In the genomic region with DNA sequence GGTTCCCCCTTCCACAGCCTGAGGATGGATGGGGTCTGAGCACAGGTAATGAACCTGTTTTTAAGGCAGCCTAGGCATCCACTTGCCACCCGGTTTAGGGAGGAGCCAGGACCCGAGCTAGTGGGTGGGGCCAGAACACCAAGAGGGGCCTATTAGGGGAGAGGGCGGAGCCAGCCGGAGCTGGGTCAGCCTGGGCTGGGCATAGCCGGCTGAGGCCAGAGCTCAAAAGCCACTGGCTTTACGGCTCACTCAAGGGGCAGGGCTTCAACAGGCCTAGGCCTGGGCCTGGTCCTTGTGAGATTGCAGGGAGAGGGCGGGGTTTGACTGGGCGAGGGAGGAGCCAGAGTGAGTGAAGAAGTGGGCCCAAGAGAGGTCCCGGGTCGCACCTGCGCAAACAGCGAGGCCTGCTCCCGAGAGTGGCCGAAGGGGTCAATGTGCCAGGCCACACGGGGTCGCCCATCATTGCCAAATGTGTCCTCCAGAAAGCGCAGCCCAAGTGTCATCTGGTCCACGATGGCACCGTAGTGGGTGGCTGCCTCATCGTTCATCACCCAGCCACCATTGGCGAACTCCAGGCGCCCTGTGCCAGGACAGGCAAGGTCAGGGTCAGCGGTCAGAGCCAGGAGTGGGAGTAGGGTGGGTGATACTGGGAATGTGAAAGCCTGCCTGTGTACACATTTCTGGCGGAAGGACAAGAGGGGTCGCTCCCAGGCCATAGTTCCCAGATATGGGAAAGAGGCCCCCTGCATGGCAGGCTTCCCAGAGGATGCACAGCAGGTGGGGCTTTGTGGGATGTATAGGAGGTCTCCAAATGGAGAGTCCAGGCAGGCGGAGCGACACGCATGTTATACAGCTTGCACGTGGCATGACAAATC, we compare ENCODE assay signal across 9 cellular contexts. TPM values are rescaled to one million over a fixed set of nuclear protein-coding genes. Genes with fewer than 3 reads are reported as not detected.
DNase-seq lines count a peak whose midpoint lies in the region; ATAC-seq lines count a peak whose summit lies in the region.
"Had no signal": no experiment of that assay in that cellular context is flagged by ENCODE, and none has a peak within 500 bp of the region (broad histone marks: within the 10 kb centered on the region; RNA-seq: fewer than 3 reads in every experiment).

No MANE protein-coding gene starts in this region.

- H3K27ac Mint-ChIP-seq in activated naive CD8-positive, alpha-beta T cell treated with anti-CD3 and anti-CD28 coated beads, Interleukin-2, amount 10 ng/mL, durations not matched to agents 7 days and 5 days = peak overlapping the region; percentile 82

- H3K4me3 ChIP-seq in MG63 = no peak overlapping the region
- H3K4me3 ChIP-seq in neuronal stem cell (ENCODE audit: low read length in 2 of 2) = peak overlapping the region in 1 of 2 donors; percentile 67

- DNase-seq in NCI-H2029 (lab: John Stamatoyannopoulos, UW) (peak; percentile 19), NCI-H2029 treated with DMSO at 0.1 percent for 48 hours (lab: John Stamatoyannopoulos, UW) (no peak), MG63 (peak; percentile 58), neuronal stem cell (ENCODE audit: low spot score) (no peak), activated gamma-delta T cell (lab: John Stamatoyannopoulos, UW) (no peak), mucosa of gallbladder (ENCODE audit: low spot score) (no peak)
- no peak for DNase-seq in activated naive CD8-positive, alpha-beta T cell treated with anti-CD3 and anti-CD28 coated beads, Interleukin-2, amount 10 ng/mL, durations not matched to agents 7 days and 5 days

- H3K27me3 ChIP-seq in MG63 (no peaks in the 10 kb centered on the region), neuronal stem cell (ENCODE audit: control insufficient read depth in 3 of 3, insufficient read depth in 3 of 3, low read depth in 1 of 3, low read length in 3 of 3) (no peaks in the 10 kb centered on the region)

- no peak overlapping the region for H4K91ac ChIP-seq in neuronal stem cell (ENCODE audit: low read depth, low read length, poor library complexity)

- POLR2A ChIA-PET in activated naive CD8-positive, alpha-beta T cell treated with anti-CD3 and anti-CD28 coated beads, Interleukin-2, amount 10 ng/mL, durations not matched to agents 7 days and 5 days (lab: Charles Lee) = interaction anchor here (0.5 to 0.9 kb wide), 3 partner anchors 14 to 42 kb away, joined by 3 to 6 read pairs (median 3); no protein-coding TSS in a partner anchor

- H3K9me3 ChIP-seq in MG63 (no peaks in the 10 kb centered on the region), neuronal stem cell (replicated peaks in 1 of 2; ENCODE audit: control insufficient read depth in 2 of 2, insufficient read depth in 1 of 2, low read depth in 1 of 2, low read length in 2 of 2) (no peaks in the 10 kb centered on the region)

- no peak overlapping the region for H2BK120ac ChIP-seq in neuronal stem cell (ENCODE audit: low read depth, low read length)

- H3K18ac ChIP-seq in neuronal stem cell (ENCODE audit: low read length) = no peak overlapping the region

- no CpG with 5 or more reads among the region's 29 CpGs for WGBS in neuronal stem cell (ENCODE audit: extremely low coverage in 2 of 2, insufficient read length in 2 of 2, insufficient replicate concordance in 1 of 2), 2 donors

- no peak overlapping the region for H3K27ac ChIP-seq in neuronal stem cell (replicated peaks; ENCODE audit: low read length)

- no peak overlapping the region for H2BK12ac ChIP-seq in neuronal stem cell (ENCODE audit: low read length)

- no peak overlapping the region for H2AK5ac ChIP-seq in neuronal stem cell (ENCODE audit: low read depth, low read length)

- no peaks in the 10 kb centered on the region for H3K9me3 Mint-ChIP-seq in activated naive CD8-positive, alpha-beta T cell treated with anti-CD3 and anti-CD28 coated beads, Interleukin-2, amount 10 ng/mL, durations not matched to agents 7 days and 5 days

- no peak overlapping the region for H3K4ac ChIP-seq in neuronal stem cell (ENCODE audit: low read length)

- no peak overlapping the region for H2BK5ac ChIP-seq in neuronal stem cell (ENCODE audit: low read length)

- H3K4me3 Mint-ChIP-seq in activated naive CD8-positive, alpha-beta T cell treated with anti-CD3 and anti-CD28 coated beads, Interleukin-2, amount 10 ng/mL, durations not matched to agents 7 days and 5 days = peak overlapping the region; percentile 92

- peak overlapping the region; percentile 60 for H3K23ac ChIP-seq in neuronal stem cell (ENCODE audit: low read depth, low read length, poor library complexity)

- H3K36me3 ChIP-seq in MG63 (peaks cover 62% of the 10 kb centered on the region), neuronal stem cell (replicated peaks in 1 of 2; ENCODE audit: control insufficient read depth in 2 of 2, insufficient read depth in 2 of 2, low read length in 2 of 2) (peaks cover 31 to 62% of the 10 kb centered on the region in 2 donors)

- no peak overlapping the region for H2AFZ ChIP-seq in neuronal stem cell (ENCODE audit: low read length)

- no peak overlapping the region for H4K8ac ChIP-seq in neuronal stem cell (ENCODE audit: low read depth, low read length)

- no peak for ATAC-seq in activated naive CD8-positive, alpha-beta T cell treated with anti-CD3 and anti-CD28 coated beads, Interleukin-2, amount 10 ng/mL, durations not matched to agents 7 days and 5 days (ENCODE audit: low read depth)
- no peak for ATAC-seq in GM18870 (IDR thresholded peaks at IDR 0.05; ENCODE audit: unreplicated experiment)

- no peak overlapping the region for H2BK15ac ChIP-seq in neuronal stem cell (ENCODE audit: low read length)

- H3K4me1 Mint-ChIP-seq in activated naive CD8-positive, alpha-beta T cell treated with anti-CD3 and anti-CD28 coated beads, Interleukin-2, amount 10 ng/mL, durations not matched to agents 7 days and 5 days = peaks cover 30% of the 10 kb centered on the region

- H3K14ac ChIP-seq in neuronal stem cell (ENCODE audit: low read length) = no peak overlapping the region

- peaks cover 16% of the 10 kb centered on the region for H3K79me1 ChIP-seq in neuronal stem cell (ENCODE audit: low read depth, low read length)

- H3K27me3 Mint-ChIP-seq in activated naive CD8-positive, alpha-beta T cell treated with anti-CD3 and anti-CD28 coated beads, Interleukin-2, amount 10 ng/mL, durations not matched to agents 7 days and 5 days = no peaks in the 10 kb centered on the region

- H3K36me3 Mint-ChIP-seq in activated naive CD8-positive, alpha-beta T cell treated with anti-CD3 and anti-CD28 coated beads, Interleukin-2, amount 10 ng/mL, durations not matched to agents 7 days and 5 days = peaks cover 9% of the 10 kb centered on the region

- no peak overlapping the region for H3K4me2 ChIP-seq in neuronal stem cell (ENCODE audit: insufficient read depth, low read length, poor library complexity, severe bottlenecking)

- H3K9ac ChIP-seq in neuronal stem cell (ENCODE audit: low read depth, low read length, poor library complexity) = peak overlapping the region; percentile 13

- H3K4me1 ChIP-seq in neuronal stem cell (ENCODE audit: control insufficient read depth in 2 of 2, insufficient read depth in 1 of 2, low read depth in 1 of 2, low read length in 2 of 2) = peaks cover 11 to 17% of the 10 kb centered on the region in 2 donors

RNA-seq across cellular contexts. Expression of gene MAN2B1, which starts 1.9 kb away (rescaled TPM):
- total RNA-seq in MG63 (2014; rRNA removed; shearing (Covaris generic); ENCODE audit: low replicate concordance) = 37.5 and 91.0 TPM in 2 replicates
- total RNA-seq in activated naive CD8-positive, alpha-beta T cell treated with anti-CD3 and anti-CD28 coated beads, Interleukin-2, amount 10 ng/mL, durations not matched to agents 7 days and 5 days = 100 to 1,000 TPM; 108 to 115 TPM
- polyA plus RNA-seq in neuronal stem cell (2013, experiment 1 of 2) = 48.1 TPM
- 48.3 TPM for polyA plus RNA-seq in neuronal stem cell (2013, experiment 2 of 2)
- 104 TPM for total RNA-seq in mucosa of gallbladder

RNA-seq across cellular contexts. Expression of gene WDR83, which starts 2.0 kb away (rescaled TPM):
- 9.9 and 18.8 TPM in 2 replicates for total RNA-seq in MG63 (2014; rRNA removed; shearing (Covaris generic); ENCODE audit: low replicate concordance)
- total RNA-seq in activated naive CD8-positive, alpha-beta T cell treated with anti-CD3 and anti-CD28 coated beads, Interleukin-2, amount 10 ng/mL, durations not matched to agents 7 days and 5 days = 10 to 100 TPM; 18.2 to 21.1 TPM
- 11.5 TPM for polyA plus RNA-seq in neuronal stem cell (2013, experiment 1 of 2)
- 10.8 TPM for polyA plus RNA-seq in neuronal stem cell (2013, experiment 2 of 2)
- 14.5 TPM for total RNA-seq in mucosa of gallbladder

RNA-seq across cellular contexts. Expression of gene DHPS, which starts 17.0 kb away (rescaled TPM):
- 127 and 140 TPM in 2 replicates for total RNA-seq in MG63 (2014; rRNA removed; shearing (Covaris generic); ENCODE audit: low replicate concordance)
- 100 to 1,000 TPM; 148 to 149 TPM for total RNA-seq in activated naive CD8-positive, alpha-beta T cell treated with anti-CD3 and anti-CD28 coated beads, Interleukin-2, amount 10 ng/mL, durations not matched to agents 7 days and 5 days
- 92.1 TPM for polyA plus RNA-seq in neuronal stem cell (2013, experiment 1 of 2)
- 91.6 TPM for polyA plus RNA-seq in neuronal stem cell (2013, experiment 2 of 2)
- total RNA-seq in mucosa of gallbladder = 89.0 TPM

RNA-seq across cellular contexts. Expression of gene GNG14, which starts 23.2 kb away (rescaled TPM):
- not detected in 2 replicates for total RNA-seq in MG63 (2014; rRNA removed; shearing (Covaris generic); ENCODE audit: low replicate concordance)
- not detected for total RNA-seq in activated naive CD8-positive, alpha-beta T cell treated with anti-CD3 and anti-CD28 coated beads, Interleukin-2, amount 10 ng/mL, durations not matched to agents 7 days and 5 days
- not detected for polyA plus RNA-seq in neuronal stem cell (2013, experiment 1 of 2)
- not detected for polyA plus RNA-seq in neuronal stem cell (2013, experiment 2 of 2)
- total RNA-seq in mucosa of gallbladder = not detected
- total RNA-seq: temporal lobe had no signal

RNA-seq across cellular contexts. Expression of gene FBXW9, which starts 31.8 kb away (rescaled TPM):
- 31.3 and 46.1 TPM in 2 replicates for total RNA-seq in MG63 (2014; rRNA removed; shearing (Covaris generic); ENCODE audit: low replicate concordance)
- total RNA-seq in activated naive CD8-positive, alpha-beta T cell treated with anti-CD3 and anti-CD28 coated beads, Interleukin-2, amount 10 ng/mL, durations not matched to agents 7 days and 5 days = 1 to 10 TPM; 4.9 to 5.3 TPM
- 11.2 TPM for polyA plus RNA-seq in neuronal stem cell (2013, experiment 1 of 2)
- 11.1 TPM for polyA plus RNA-seq in neuronal stem cell (2013, experiment 2 of 2)
- 8.9 TPM for total RNA-seq in mucosa of gallbladder

Comparison
In these comparisons a context has a peak if more than half of its experiments do, and no peak if none do; other contexts are left out.
1. DNase-seq: peak in NCI-H2029 (single experiment) and MG63 (single experiment); none in NCI-H2029 treated with DMSO at 0.1 percent for 48 hours (single experiment), activated naive CD8-positive, alpha-beta T cell treated with anti-CD3 and anti-CD28 coated beads, Interleukin-2, amount 10 ng/mL, durations not matched to agents 7 days and 5 days (single experiment), neuronal stem cell (single experiment), activated gamma-delta T cell (single experiment) and mucosa of gallbladder (single experiment).